ENCODE assay signal across 2 cellular contexts in genomic region chr5:89037090-89037489, GRCh38.
TF ChIP-seq lines count a peak whose summit lies in the region.

No MANE protein-coding gene starts in this region.

TF ChIP-seq in IMR-90, 13 proteins besides CTCF, POLR2A, EP300 and RAD21 (continued from another document):
- TF ChIP-seq RCOR1 (IDR thresholded peaks at IDR 0.05; ENCODE audit: insufficient replicate concordance, low read length) (no peak), CEBPB (IDR thresholded peaks at IDR 0.05; ENCODE audit: low read depth, low read length) (no peak), MAZ (IDR thresholded peaks at IDR 0.05; ENCODE audit: borderline replicate concordance, low read depth, low read length) (no peak), NFE2L2 (IDR thresholded peaks at IDR 0.05; ENCODE audit: low read depth, low read length) (no peak)
- TF ChIP-seq, protein P1, sequence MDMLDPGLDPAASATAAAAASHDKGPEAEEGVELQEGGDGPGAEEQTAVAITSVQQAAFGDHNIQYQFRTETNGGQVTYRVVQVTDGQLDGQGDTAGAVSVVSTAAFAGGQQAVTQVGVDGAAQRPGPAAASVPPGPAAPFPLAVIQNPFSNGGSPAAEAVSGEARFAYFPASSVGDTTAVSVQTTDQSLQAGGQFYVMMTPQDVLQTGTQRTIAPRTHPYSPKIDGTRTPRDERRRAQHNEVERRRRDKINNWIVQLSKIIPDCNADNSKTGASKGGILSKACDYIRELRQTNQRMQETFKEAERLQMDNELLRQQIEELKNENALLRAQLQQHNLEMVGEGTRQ (IDR thresholded peaks at IDR 0.05; ENCODE audit: low read depth, low read length), result no peak

TF ChIP-seq in K562, 482 proteins besides CTCF, POLR2A, EP300 and RAD21:
- TF ChIP-seq IRF9 (tag; IDR thresholded peaks at IDR 0.05) (no peak), ZNF79 (CRISPR knock-in tag; IDR thresholded peaks at IDR 0.05; ENCODE audit: low read depth) (no peak), NCOA1 (IDR thresholded peaks at IDR 0.05; ENCODE audit: low read depth) (no peak), LARP7 (IDR thresholded peaks at IDR 0.05) (no peak), STAG1 (CRISPR knock-in tag; IDR thresholded peaks at IDR 0.05; ENCODE audit: borderline replicate concordance) (no peak), ZEB2 (IDR thresholded peaks at IDR 0.05) (no peak), RBM39 (optimal IDR thresholded peaks at IDR 0.05; ENCODE audit: low read depth, low read length) (no peak)
- TF ChIP-seq, protein P2, sequence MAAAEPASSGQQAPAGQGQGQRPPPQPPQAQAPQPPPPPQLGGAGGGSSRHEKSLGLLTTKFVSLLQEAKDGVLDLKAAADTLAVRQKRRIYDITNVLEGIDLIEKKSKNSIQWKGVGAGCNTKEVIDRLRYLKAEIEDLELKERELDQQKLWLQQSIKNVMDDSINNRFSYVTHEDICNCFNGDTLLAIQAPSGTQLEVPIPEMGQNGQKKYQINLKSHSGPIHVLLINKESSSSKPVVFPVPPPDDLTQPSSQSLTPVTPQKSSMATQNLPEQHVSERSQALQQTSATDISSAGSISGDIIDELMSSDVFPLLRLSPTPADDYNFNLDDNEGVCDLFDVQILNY (CRISPR knock-in tag; IDR thresholded peaks at IDR 0.05), result no peak
